ENCODE assay signal across 12 cellular contexts in the genomic region with DNA sequence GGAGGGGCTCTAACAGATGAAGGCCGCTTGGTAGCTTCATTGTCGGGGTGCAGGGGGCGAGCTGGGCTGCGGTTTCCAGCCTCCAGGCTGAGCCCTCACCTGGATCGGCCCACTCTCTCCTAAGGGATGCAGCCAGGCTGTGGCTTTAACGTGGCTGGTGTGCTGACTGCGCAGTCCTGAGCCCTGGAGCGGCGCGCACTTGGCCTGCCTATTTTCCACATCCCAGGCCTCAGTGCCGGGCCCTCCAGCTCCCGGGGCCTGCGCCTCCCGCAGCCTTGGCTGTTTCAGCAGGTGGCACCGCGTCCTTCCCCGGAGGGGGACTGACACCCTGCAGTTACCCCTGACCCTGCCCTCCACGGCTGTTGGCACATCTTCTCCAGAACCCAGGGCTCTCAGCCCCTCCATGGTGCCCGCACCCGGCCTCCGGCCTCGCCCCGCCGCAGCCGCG. TPM values are rescaled to one million over a fixed set of nuclear protein-coding genes. Genes with fewer than 3 reads are reported as not detected.
DNase-seq lines count a peak whose midpoint lies in the region; ATAC-seq, FAIRE-seq and TF ChIP-seq lines count a peak whose summit lies in the region.
"Had no signal": no experiment of that assay in that cellular context is flagged by ENCODE, and none has a peak within 500 bp of the region (broad histone marks: within the 10 kb centered on the region; RNA-seq: fewer than 3 reads in every experiment).

No MANE protein-coding gene starts in this region.

- TF ChIP-seq CTCF in kidney (IDR thresholded peaks at IDR 0.05; ENCODE audit: borderline replicate concordance, extremely low read depth, insufficient read depth), result no peak

- no peaks in the 10 kb centered on the region for H3K27me3 Mint-ChIP-seq in activated CD8-positive, alpha-beta memory T cell treated with anti-CD3 and anti-CD28 coated beads, Interleukin-2, amount 10 ng/mL, durations not matched to agents 7 days and 5 days
- no peaks in the 10 kb centered on the region for H3K27me3 Mint-ChIP-seq in activated T-helper 1 cell treated with anti-CD3 and anti-CD28 coated beads, Interleukin-12 subunit alpha, Interleukin-12 subunit beta, Interleukin-2, Interleukin-4 antibody, amounts not matched to agents 30 ng/mL and 10 ng/mL and 1 ng/mL, durations not matched to agents 14 hours and 24 hours and 36 hours (ENCODE audit: insufficient read depth)

- no peak for DNase-seq in activated CD8-positive, alpha-beta memory T cell treated with anti-CD3 and anti-CD28 coated beads, Interleukin-2, amount 10 ng/mL, durations not matched to agents 7 days and 5 days
- DNase-seq in activated CD8-positive, alpha-beta memory T cell treated with anti-CD3 and anti-CD28 coated beads, Interleukin-2, amount 50 U/mL, for 4 hours, result no peak
- no peak for DNase-seq in activated T-helper 1 cell treated with anti-CD3 and anti-CD28 coated beads, Interleukin-12 subunit alpha, Interleukin-12 subunit beta, Interleukin-2, Interleukin-4 antibody, amounts not matched to agents 30 ng/mL and 10 ng/mL and 1 ng/mL, durations not matched to agents 14 hours and 24 hours and 36 hours (ENCODE audit: low spot score)
- DNase-seq in kidney (no peak), small intestine (no peak), RKO (ENCODE audit: low spot score) (no peak)
- DNase-seq: NCI-H187 treated with DMSO at 0.1 percent for 48 hours had no signal

- no peak for ATAC-seq in activated CD8-positive, alpha-beta memory T cell treated with anti-CD3 and anti-CD28 coated beads, Interleukin-2, amount 10 ng/mL, durations not matched to agents 7 days and 5 days
- ATAC-seq in GM21576 (IDR thresholded peaks at IDR 0.05; ENCODE audit: unreplicated experiment) (no peak), GM18861 (IDR thresholded peaks at IDR 0.05; ENCODE audit: unreplicated experiment) (no peak)

- H3K27ac Mint-ChIP-seq in activated CD8-positive, alpha-beta memory T cell treated with anti-CD3 and anti-CD28 coated beads, Interleukin-2, amount 10 ng/mL, durations not matched to agents 7 days and 5 days, result peak overlapping the region; percentile 54
- no peak overlapping the region for H3K27ac Mint-ChIP-seq in activated T-helper 1 cell treated with anti-CD3 and anti-CD28 coated beads, Interleukin-12 subunit alpha, Interleukin-12 subunit beta, Interleukin-2, Interleukin-4 antibody, amounts not matched to agents 30 ng/mL and 10 ng/mL and 1 ng/mL, durations not matched to agents 14 hours and 24 hours and 36 hours

- H3K4me1 Mint-ChIP-seq in activated CD8-positive, alpha-beta memory T cell treated with anti-CD3 and anti-CD28 coated beads, Interleukin-2, amount 10 ng/mL, durations not matched to agents 7 days and 5 days, result peaks cover 20% of the 10 kb centered on the region
- H3K4me1 Mint-ChIP-seq in activated T-helper 1 cell treated with anti-CD3 and anti-CD28 coated beads, Interleukin-12 subunit alpha, Interleukin-12 subunit beta, Interleukin-2, Interleukin-4 antibody, amounts not matched to agents 30 ng/mL and 10 ng/mL and 1 ng/mL, durations not matched to agents 14 hours and 24 hours and 36 hours (ENCODE audit: low read depth), result peaks cover 10% of the 10 kb centered on the region

- no peaks in the 10 kb centered on the region for H3K9me3 Mint-ChIP-seq in activated CD8-positive, alpha-beta memory T cell treated with anti-CD3 and anti-CD28 coated beads, Interleukin-2, amount 10 ng/mL, durations not matched to agents 7 days and 5 days (ENCODE audit: low read depth)
- H3K9me3 Mint-ChIP-seq in activated T-helper 1 cell treated with anti-CD3 and anti-CD28 coated beads, Interleukin-12 subunit alpha, Interleukin-12 subunit beta, Interleukin-2, Interleukin-4 antibody, amounts not matched to agents 30 ng/mL and 10 ng/mL and 1 ng/mL, durations not matched to agents 14 hours and 24 hours and 36 hours, result no peaks in the 10 kb centered on the region

- intact Hi-C loops in activated T-helper 1 cell treated with anti-CD3 and anti-CD28 coated beads, Interleukin-12 subunit alpha, Interleukin-12 subunit beta, Interleukin-2, Interleukin-4 antibody, amounts not matched to agents 30 ng/mL and 10 ng/mL and 1 ng/mL, durations not matched to agents 14 hours and 24 hours and 36 hours (cut with micrococcal nuclease), result loop anchor here (1.0 to 5.0 kb wide), 2 partner anchors 98 to 1756 kb away; partner anchors contain the start of gene TTF1
- intact Hi-C loops in kidney (cut with DNase I), result no loop called here

- H3K36me3 Mint-ChIP-seq in activated CD8-positive, alpha-beta memory T cell treated with anti-CD3 and anti-CD28 coated beads, Interleukin-2, amount 10 ng/mL, durations not matched to agents 7 days and 5 days, result peaks cover 11% of the 10 kb centered on the region
- peaks cover 8% of the 10 kb centered on the region for H3K36me3 Mint-ChIP-seq in activated T-helper 1 cell treated with anti-CD3 and anti-CD28 coated beads, Interleukin-12 subunit alpha, Interleukin-12 subunit beta, Interleukin-2, Interleukin-4 antibody, amounts not matched to agents 30 ng/mL and 10 ng/mL and 1 ng/mL, durations not matched to agents 14 hours and 24 hours and 36 hours (ENCODE audit: low read depth)

- H3K4me3 ChIP-seq in kidney (ENCODE audit: low read length in 2 of 2), result peak overlapping the region in 1 of 2 donors; percentile 56
- H3K4me3 ChIP-seq in small intestine (ENCODE audit: low read depth in 1 of 2, low read length in 2 of 2), result peak overlapping the region; percentile 45 to 49

- H3K27me3 ChIP-seq in small intestine (ENCODE audit: control insufficient read depth in 2 of 2, insufficient read depth in 2 of 2, low read length in 2 of 2), result no peaks in the 10 kb centered on the region

- H3K4me1 ChIP-seq in kidney (ENCODE audit: control insufficient read depth in 1 of 2, insufficient read depth in 1 of 2, low read depth in 1 of 2, low read length in 2 of 2) (peaks cover 6 to 7% of the 10 kb centered on the region in 2 donors), small intestine (ENCODE audit: control insufficient read depth in 2 of 2, insufficient read depth in 1 of 2, low read depth in 1 of 2, low read length in 1 of 2) (peaks cover 0 to 3% of the 10 kb centered on the region in 2 donors)

- no peak overlapping the region for H3K4me3 Mint-ChIP-seq in activated CD8-positive, alpha-beta memory T cell treated with anti-CD3 and anti-CD28 coated beads, Interleukin-2, amount 10 ng/mL, durations not matched to agents 7 days and 5 days
- peak overlapping the region; percentile 17 for H3K4me3 Mint-ChIP-seq in activated T-helper 1 cell treated with anti-CD3 and anti-CD28 coated beads, Interleukin-12 subunit alpha, Interleukin-12 subunit beta, Interleukin-2, Interleukin-4 antibody, amounts not matched to agents 30 ng/mL and 10 ng/mL and 1 ng/mL, durations not matched to agents 14 hours and 24 hours and 36 hours

- peaks cover 4 to 10% of the 10 kb centered on the region in 2 donors for H3K36me3 ChIP-seq in kidney (ENCODE audit: control insufficient read depth in 1 of 2, insufficient read depth in 2 of 2, low read length in 2 of 2)
- peaks cover 0 to 4% of the 10 kb centered on the region in 2 donors for H3K36me3 ChIP-seq in small intestine (ENCODE audit: control insufficient read depth in 2 of 2, insufficient read depth in 2 of 2, low read length in 2 of 2)

- CTCF ChIA-PET in activated CD8-positive, alpha-beta memory T cell treated with anti-CD3 and anti-CD28 coated beads, Interleukin-2, amount 10 ng/mL, durations not matched to agents 7 days and 5 days (lab: Charles Lee), result interaction anchor here (1.3 to 3.6 kb wide), 9 partner anchors 8 to 280 kb away, joined by 4 to 21 read pairs (median 7); partner anchors contain the start of gene WDR5

- no peak overlapping the region for H3K27ac ChIP-seq in kidney (ENCODE audit: low read depth in 2 of 2, low read length in 2 of 2)
- peak overlapping the region in 1 of 2 donors; percentile 95 for H3K27ac ChIP-seq in small intestine (ENCODE audit: low read depth in 1 of 2, low read length in 1 of 2)
- H3K27ac ChIP-seq: epithelial cell of prostate had no signal

- H3K9me3 ChIP-seq in kidney (ENCODE audit: control insufficient read depth in 1 of 2, low read length in 2 of 2) (no peaks in the 10 kb centered on the region), small intestine (ENCODE audit: control insufficient read depth, low read depth) (no peaks in the 10 kb centered on the region)

- H3K9ac ChIP-seq in kidney (ENCODE audit: low read length in 2 of 2), result peak overlapping the region; percentile 40 to 43

- FAIRE-seq in kidney (lab: Jason Lieb, UNC) (no peak), small intestine (lab: Jason Lieb, UNC) (no peak)

- WGBS in small intestine, 3 donors, result 31 to 42% (median 41%) methylated on average over 25 to 26 of the region's 26 CpGs

RNA-seq across cellular contexts. Expression of gene RNU6ATAC, which starts 1.4 kb away (rescaled TPM):
- total RNA-seq in activated CD8-positive, alpha-beta memory T cell treated with anti-CD3 and anti-CD28 coated beads, Interleukin-2, amount 10 ng/mL, durations not matched to agents 7 days and 5 days, result 10 to 100 TPM in 1 of 2 experiments, not detected in 1; 46.3 TPM
- 32.2 and 42.6 TPM in 2 replicates for total RNA-seq in activated T-helper 1 cell treated with anti-CD3 and anti-CD28 coated beads, Interleukin-12 subunit alpha, Interleukin-12 subunit beta, Interleukin-2, Interleukin-4 antibody, amounts not matched to agents 30 ng/mL and 10 ng/mL and 1 ng/mL, durations not matched to agents 14 hours and 24 hours and 36 hours
- total RNA-seq in kidney, result 232 TPM
- polyA plus RNA-seq in kidney (ENCODE audit: insufficient read depth, low read depth, low replicate concordance) (not detected), small intestine (not detected)
- total RNA-seq: occipital lobe, subcutaneous adipose tissue had no signal

RNA-seq across cellular contexts. Expression of gene WDR5, which starts 27.1 kb away (rescaled TPM):
- 10 to 100 TPM; 41.2 to 47.0 TPM for total RNA-seq in activated CD8-positive, alpha-beta memory T cell treated with anti-CD3 and anti-CD28 coated beads, Interleukin-2, amount 10 ng/mL, durations not matched to agents 7 days and 5 days
- total RNA-seq in activated T-helper 1 cell treated with anti-CD3 and anti-CD28 coated beads, Interleukin-12 subunit alpha, Interleukin-12 subunit beta, Interleukin-2, Interleukin-4 antibody, amounts not matched to agents 30 ng/mL and 10 ng/mL and 1 ng/mL, durations not matched to agents 14 hours and 24 hours and 36 hours, result 65.0 and 71.3 TPM in 2 replicates
- total RNA-seq in kidney, result 25.4 TPM
- polyA plus RNA-seq in kidney (ENCODE audit: insufficient read depth, low read depth, low replicate concordance), result 18.8 TPM
- 10 to 100 TPM; 14.6 to 36.7 (median 19.7) TPM for polyA plus RNA-seq in small intestine
